In the genomic region with DNA sequence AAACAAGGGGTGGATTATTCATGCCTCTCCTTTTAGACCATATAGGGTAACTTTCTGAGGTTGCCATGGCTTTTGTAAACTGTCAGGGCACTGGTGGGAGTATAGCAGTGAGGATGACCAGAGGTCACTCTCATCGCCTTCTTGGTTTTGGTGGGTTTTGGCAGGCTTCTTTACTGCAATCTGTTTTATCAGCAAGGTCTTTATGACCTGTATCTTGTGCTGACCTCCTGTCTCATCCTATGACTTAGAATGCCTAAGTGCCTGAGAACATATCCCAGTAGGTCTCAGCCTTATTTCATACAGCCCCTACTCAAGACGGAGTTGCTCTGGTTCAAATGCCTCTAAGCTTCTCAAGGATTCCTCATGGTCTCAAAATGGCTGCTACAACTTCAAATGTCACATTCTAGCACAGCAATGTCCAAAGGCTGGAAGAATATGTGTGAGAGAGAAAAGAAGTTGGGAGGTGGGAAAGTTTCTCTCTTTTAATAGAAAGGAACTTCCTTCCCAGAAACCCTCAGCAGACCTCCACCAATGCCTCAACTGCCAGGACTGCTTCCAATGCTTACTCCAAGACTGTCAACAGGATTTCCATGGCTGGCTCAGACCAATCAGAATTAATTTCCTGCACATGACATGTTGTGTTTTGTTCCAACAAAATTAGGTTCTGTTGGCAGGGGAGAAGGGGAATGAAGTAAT, we compare ENCODE assay signal across 1 cellular context.
TF ChIP-seq lines count a peak whose summit lies in the region.

No MANE protein-coding gene starts in this region.

TF ChIP-seq in A549, 52 proteins besides CTCF, POLR2A, EP300 and RAD21 (continued from another document):
- TF ChIP-seq, protein P1, sequence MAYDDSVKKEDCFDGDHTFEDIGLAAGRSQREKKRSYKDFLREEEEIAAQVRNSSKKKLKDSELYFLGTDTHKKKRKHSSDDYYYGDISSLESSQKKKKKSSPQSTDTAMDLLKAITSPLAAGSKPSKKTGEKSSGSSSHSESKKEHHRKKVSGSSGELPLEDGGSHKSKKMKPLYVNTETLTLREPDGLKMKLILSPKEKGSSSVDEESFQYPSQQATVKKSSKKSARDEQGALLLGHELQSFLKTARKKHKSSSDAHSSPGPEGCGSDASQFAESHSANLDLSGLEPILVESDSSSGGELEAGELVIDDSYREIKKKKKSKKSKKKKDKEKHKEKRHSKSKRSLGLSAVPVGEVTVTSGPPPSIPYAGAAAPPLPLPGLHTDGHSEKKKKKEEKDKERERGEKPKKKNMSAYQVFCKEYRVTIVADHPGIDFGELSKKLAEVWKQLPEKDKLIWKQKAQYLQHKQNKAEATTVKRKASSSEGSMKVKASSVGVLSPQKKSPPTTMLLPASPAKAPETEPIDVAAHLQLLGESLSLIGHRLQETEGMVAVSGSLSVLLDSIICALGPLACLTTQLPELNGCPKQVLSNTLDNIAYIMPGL (CRISPR knock-in tag; IDR thresholded peaks at IDR 0.05; ENCODE audit: borderline replicate concordance): no peak
- no peak for TF ChIP-seq ESRRA (IDR thresholded peaks at IDR 0.05; ENCODE audit: borderline replicate concordance, low read length)
- TF ChIP-seq FOSL2 (IDR thresholded peaks at IDR 0.05): no peak
- no peak for TF ChIP-seq FOSL2 (CRISPR knock-in tag; IDR thresholded peaks at IDR 0.05)
- TF ChIP-seq JUNB (IDR thresholded peaks at IDR 0.05): no peak
- TF ChIP-seq, protein P2, sequence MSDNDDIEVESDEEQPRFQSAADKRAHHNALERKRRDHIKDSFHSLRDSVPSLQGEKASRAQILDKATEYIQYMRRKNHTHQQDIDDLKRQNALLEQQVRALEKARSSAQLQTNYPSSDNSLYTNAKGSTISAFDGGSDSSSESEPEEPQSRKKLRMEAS (IDR thresholded peaks at IDR 0.05): no peak
- no peak for TF ChIP-seq KDM5A (IDR thresholded peaks at IDR 0.05)
- TF ChIP-seq TP53 (CRISPR knock-in tag; IDR thresholded peaks at IDR 0.05): no peak
- no peak for TF ChIP-seq PHF8 (IDR thresholded peaks at IDR 0.05; ENCODE audit: borderline replicate concordance, low read depth)
